8 cellular contexts compared by ENCODE assay signal in genomic region chr17:75778861-75779249, GRCh38. TPM values are rescaled to one million over a fixed set of nuclear protein-coding genes. Genes with fewer than 3 reads are reported as not detected.
DNase-seq lines count a peak whose midpoint lies in the region; ATAC-seq and TF ChIP-seq lines count a peak whose summit lies in the region.

No MANE protein-coding gene starts in this region.

- under 1% methylated on average over 38 of the region's 38 CpGs for WGBS in HUES64

- H3K9ac ChIP-seq in HUES64 (ENCODE audit: low read depth, low read length) (peak overlapping the region; percentile 98), rectal smooth muscle tissue (ENCODE audit: low read length) (peak overlapping the region; percentile 93)

- peaks cover 40% of the 10 kb centered on the region for H3K4me1 ChIP-seq in CD8-positive, alpha-beta T cell (ENCODE audit: insufficient read depth, low read length)
- H3K4me1 ChIP-seq in HUES64 (ENCODE audit: insufficient read depth, low read length) (peaks cover 13% of the 10 kb centered on the region), rectal smooth muscle tissue (ENCODE audit: control insufficient read depth, insufficient read depth, low read length) (peaks cover 21% of the 10 kb centered on the region)

- peaks cover 32% of the 10 kb centered on the region for H3K36me3 ChIP-seq in CD8-positive, alpha-beta T cell (ENCODE audit: insufficient read depth, low read length)
- H3K36me3 ChIP-seq in HUES64 (ENCODE audit: insufficient read depth, low read length) = peaks cover 37% of the 10 kb centered on the region
- H3K36me3 ChIP-seq in rectal smooth muscle tissue (ENCODE audit: control insufficient read depth, insufficient read depth, low read length) = peaks cover 22% of the 10 kb centered on the region

- no peaks in the 10 kb centered on the region for H3K9me3 Mint-ChIP-seq in CD8-positive, alpha-beta T cell
- no peaks in the 10 kb centered on the region for H3K9me3 Mint-ChIP-seq in activated CD4-positive, alpha-beta T cell treated with anti-CD3 and anti-CD28 coated beads, Interleukin-2, amount 10 ng/mL, durations not matched to agents 24 days and 14 days

- H3K9me3 ChIP-seq in CD8-positive, alpha-beta T cell (ENCODE audit: low read length) = no peaks in the 10 kb centered on the region
- H3K9me3 ChIP-seq in HUES64 (ENCODE audit: insufficient read depth, low read depth, low read length) = no peaks in the 10 kb centered on the region

- peak; percentile 62 for TF ChIP-seq CTCF in CD8-positive, alpha-beta T cell (IDR thresholded peaks at IDR 0.05)

- peak overlapping the region; percentile 78 for H3K27ac Mint-ChIP-seq in CD8-positive, alpha-beta T cell
- H3K27ac Mint-ChIP-seq in activated CD4-positive, alpha-beta T cell treated with anti-CD3 and anti-CD28 coated beads, Interleukin-2, amount 10 ng/mL, durations not matched to agents 24 days and 14 days = peak overlapping the region; percentile 95

- intact Hi-C loops in CD8-positive, alpha-beta T cell (cut with DNase I, micrococcal nuclease) = loop anchor here (1.0 to 5.0 kb wide), 5 partner anchors 14 to 228 kb away; partner anchors contain the start of genes ACOX1 (in 1 of the 2), GALK1 (in 1 of the 2), TEN1 (in 1 of the 2) and TRIM65 (in 1 of the 2)
- intact Hi-C loops in activated CD4-positive, alpha-beta T cell treated with anti-CD3 and anti-CD28 coated beads, Interleukin-2, amount 10 ng/mL, durations not matched to agents 24 days and 14 days (cut with micrococcal nuclease) = loop anchor here (1.0 to 5.0 kb wide), 5 partner anchors 14 to 118 kb away; partner anchors contain the start of genes GALK1, TRIM65, UNC13D and WBP2

- H3K27ac ChIP-seq in CD8-positive, alpha-beta T cell (ENCODE audit: low read depth, low read length) = peak overlapping the region; percentile 97
- H3K27ac ChIP-seq in HUES64 (ENCODE audit: low read depth, low read length) (peak overlapping the region; percentile 98), rectal smooth muscle tissue (ENCODE audit: low read depth, low read length) (peak overlapping the region; percentile 99)

- POLR2A ChIA-PET in CD8-positive, alpha-beta T cell (lab: Charles Lee) = interaction anchor here (0.9 to 9.2 kb wide), 14 partner anchors 6 to 118 kb away, joined by 3 to 180 read pairs (median 8); partner anchors contain the start of genes GALK1, RECQL5, SAP30BP and TRIM65

- H3K4me3 Mint-ChIP-seq in CD8-positive, alpha-beta T cell = peak overlapping the region; percentile 93
- H3K4me3 Mint-ChIP-seq in activated CD4-positive, alpha-beta T cell treated with anti-CD3 and anti-CD28 coated beads, Interleukin-2, amount 10 ng/mL, durations not matched to agents 24 days and 14 days = peak overlapping the region; percentile 87

- no peaks in the 10 kb centered on the region for H3K27me3 Mint-ChIP-seq in CD8-positive, alpha-beta T cell (ENCODE audit: low read depth)
- H3K27me3 Mint-ChIP-seq in activated CD4-positive, alpha-beta T cell treated with anti-CD3 and anti-CD28 coated beads, Interleukin-2, amount 10 ng/mL, durations not matched to agents 24 days and 14 days = peaks cover 4% of the 10 kb centered on the region

- H3K36me3 Mint-ChIP-seq in CD8-positive, alpha-beta T cell = peaks cover 36% of the 10 kb centered on the region
- peaks cover 42% of the 10 kb centered on the region for H3K36me3 Mint-ChIP-seq in activated CD4-positive, alpha-beta T cell treated with anti-CD3 and anti-CD28 coated beads, Interleukin-2, amount 10 ng/mL, durations not matched to agents 24 days and 14 days (ENCODE audit: low read depth)

- H3K4me1 Mint-ChIP-seq in CD8-positive, alpha-beta T cell (ENCODE audit: low read depth) = peaks cover 40% of the 10 kb centered on the region
- peaks cover 43% of the 10 kb centered on the region for H3K4me1 Mint-ChIP-seq in activated CD4-positive, alpha-beta T cell treated with anti-CD3 and anti-CD28 coated beads, Interleukin-2, amount 10 ng/mL, durations not matched to agents 24 days and 14 days

- no peak for ATAC-seq in CD8-positive, alpha-beta T cell
- ATAC-seq in GM19328 (IDR thresholded peaks at IDR 0.05; ENCODE audit: unreplicated experiment) = peak; percentile 13

- DNase-seq in CD8-positive, alpha-beta T cell = peak in 5 of 7 experiments; percentile 49 to 76 (median 70)
- peak; percentile 92 for DNase-seq in activated CD4-positive, alpha-beta T cell treated with anti-CD3 and anti-CD28 coated beads, Interleukin-2, amount 10 ng/mL, durations not matched to agents 24 days and 14 days
- peak; percentile 44 for DNase-seq in germinal center (ENCODE audit: low spot score)
- no peak for DNase-seq in NCI-H69 (lab: John Stamatoyannopoulos, UW)
- no peak for DNase-seq in T1000 (lab: John Stamatoyannopoulos, UW)

- peak overlapping the region; percentile 87 for H3K4me3 ChIP-seq in CD8-positive, alpha-beta T cell (ENCODE audit: low read depth, low read length)
- H3K4me3 ChIP-seq in HUES64 (ENCODE audit: low read length) (peak overlapping the region; percentile 88), rectal smooth muscle tissue (ENCODE audit: low read length) (peak overlapping the region; percentile 90)

- CTCF ChIA-PET in CD8-positive, alpha-beta T cell (lab: Charles Lee) = interaction anchor here (1.8 kb wide), 1 partner anchor 25 kb away, joined by 9 read pairs; no protein-coding TSS in a partner anchor

- no peaks in the 10 kb centered on the region for H3K27me3 ChIP-seq in CD8-positive, alpha-beta T cell (ENCODE audit: insufficient read depth, low read length)
- H3K27me3 ChIP-seq in HUES64 (ENCODE audit: insufficient read depth, low read length) = no peaks in the 10 kb centered on the region
- H3K27me3 ChIP-seq in rectal smooth muscle tissue (ENCODE audit: control insufficient read depth, insufficient read depth, low read length) = no peaks in the 10 kb centered on the region

RNA-seq across cellular contexts. Expression of gene UNK, which starts 5.8 kb away (rescaled TPM):
- total RNA-seq in CD8-positive, alpha-beta T cell = 10 to 100 TPM; 37.3 to 42.8 TPM
- 28.9 TPM for polyA plus RNA-seq in HUES64 (2013, experiment 1 of 2)
- polyA plus RNA-seq in HUES64 (2013, experiment 2 of 2) = 35.5 TPM
- total RNA-seq in activated CD4-positive, alpha-beta T cell treated with anti-CD3 and anti-CD28 coated beads, Interleukin-2, amount 10 ng/mL, durations not matched to agents 24 days and 14 days = 28.9 and 30.0 TPM in 2 replicates

RNA-seq across cellular contexts. Expression of gene GALK1, which starts 13.9 kb away (rescaled TPM):
- 1 to 10 TPM; 3.4 to 3.7 TPM for total RNA-seq in CD8-positive, alpha-beta T cell
- 13.6 TPM for polyA plus RNA-seq in HUES64 (2013, experiment 1 of 2)
- polyA plus RNA-seq in HUES64 (2013, experiment 2 of 2) = 19.8 TPM
- total RNA-seq in activated CD4-positive, alpha-beta T cell treated with anti-CD3 and anti-CD28 coated beads, Interleukin-2, amount 10 ng/mL, durations not matched to agents 24 days and 14 days = 53.3 and 54.7 TPM in 2 replicates

RNA-seq across cellular contexts. Expression of gene ITGB4, which starts 57.6 kb away (rescaled TPM):
- total RNA-seq in CD8-positive, alpha-beta T cell = 1 to 10 TPM; 1.2 to 2.3 TPM
- polyA plus RNA-seq in HUES64 (2013, experiment 1 of 2) = 2.0 TPM
- 1.1 TPM for polyA plus RNA-seq in HUES64 (2013, experiment 2 of 2)
- total RNA-seq in activated CD4-positive, alpha-beta T cell treated with anti-CD3 and anti-CD28 coated beads, Interleukin-2, amount 10 ng/mL, durations not matched to agents 24 days and 14 days = 0.71 and 1.8 TPM in 2 replicates

Comparison
In these comparisons a context has a peak if more than half of its experiments do, and no peak if none do; other contexts are left out.
1. DNase-seq: peak in CD8-positive, alpha-beta T cell (5 of 7), activated CD4-positive, alpha-beta T cell treated with anti-CD3 and anti-CD28 coated beads, Interleukin-2, amount 10 ng/mL, durations not matched to agents 24 days and 14 days (single experiment) and germinal center (single experiment); none in NCI-H69 (single experiment) and T1000 (single experiment).
2. RNA of gene GALK1, which starts 13.9 kb away (total RNA-seq): 53.3 to 54.7 TPM in activated CD4-positive, alpha-beta T cell treated with anti-CD3 and anti-CD28 coated beads, Interleukin-2, amount 10 ng/mL, durations not matched to agents 24 days and 14 days; 3.4 to 3.7 TPM in CD8-positive, alpha-beta T cell; every median in the first group is over 10 times any median in the second.
3. Peak in every context shown above with its lines, with median percentiles within 50 percentile points of each other: H3K27ac ChIP-seq and H3K4me3 ChIP-seq.